Comparison of ENCODE assay signal across 8 cellular contexts in the genomic region with DNA sequence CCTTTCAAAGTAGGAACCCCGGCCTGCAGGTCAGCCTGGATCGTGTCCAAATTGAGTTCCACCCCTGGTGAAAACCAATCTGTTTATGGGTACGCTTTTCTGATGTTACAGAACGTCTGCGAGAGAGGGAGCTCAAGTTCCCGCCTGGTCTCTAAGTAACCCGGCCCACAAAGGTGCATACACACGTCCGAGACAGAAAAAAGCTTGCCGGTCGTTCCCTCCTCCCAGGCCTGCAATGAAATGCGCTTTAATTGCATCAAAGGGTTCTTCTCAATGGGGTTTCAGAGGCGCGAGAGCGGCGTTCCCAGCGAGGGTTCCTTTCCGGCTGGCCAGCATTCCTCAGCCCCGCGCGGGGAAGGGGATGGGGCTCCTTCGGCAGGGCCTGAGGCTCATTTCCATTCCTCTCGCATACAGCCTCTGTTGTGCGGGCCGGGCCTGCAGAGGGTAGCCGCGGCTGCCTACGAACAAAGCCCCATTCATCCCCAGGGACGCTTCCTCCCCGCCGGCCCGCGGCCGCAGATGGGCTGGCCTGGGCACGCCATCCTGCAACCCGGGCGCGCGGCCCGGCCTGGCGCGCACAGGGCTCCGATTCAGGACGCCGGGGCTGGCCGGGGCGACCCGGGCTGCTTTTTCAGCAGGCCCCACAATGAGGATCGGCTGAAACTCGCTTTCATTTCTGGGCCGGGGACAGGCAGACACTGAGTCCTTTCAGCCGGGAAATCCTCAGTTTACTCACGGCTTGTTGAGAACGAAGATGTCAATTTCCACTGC.
DNase-seq lines count a peak whose midpoint lies in the region; ATAC-seq, FAIRE-seq and TF ChIP-seq lines count a peak whose summit lies in the region.

No MANE protein-coding gene starts in this region.

- H3K79me2 ChIP-seq in GM12878 (ENCODE audit: control insufficient read depth, insufficient read depth, low read length) (no peaks in the 10 kb centered on the region), hepatocyte (no peaks in the 10 kb centered on the region)

- TF ChIP-seq POLR2A in GM12878 (IDR thresholded peaks at IDR 0.05; ENCODE audit: low read depth, low read length), result no peak; the same call in 1 of the 2 replicates

- intact Hi-C loops in Caco-2 (cut with micrococcal nuclease; ENCODE audit: unreplicated experiment) (loop anchor here (1.0 to 5.0 kb wide), 5 partner anchors 54 to 282 kb away; no protein-coding TSS in a partner anchor), GM12878 (cut with micrococcal nuclease; ENCODE audit: unreplicated experiment) (loop anchor here (1.0 to 5.0 kb wide), 4 partner anchors 12 to 280 kb away; partner anchors contain the start of gene SPRED1), posterior vena cava (cut with DNase I) (loop anchor here in 1 of 2 donors (5.0 to 10.0 kb wide), 2 partner anchors 55 to 182 kb away; partner anchors contain the start of gene SPRED1)

- H4K20me1 ChIP-seq in GM12878 (ENCODE audit: control insufficient read depth, insufficient read depth), result no peaks in the 10 kb centered on the region
- no peaks in the 10 kb centered on the region for H4K20me1 ChIP-seq in hepatocyte (ENCODE audit: insufficient read depth, poor library complexity, severe bottlenecking)

- H3K4me1 ChIP-seq in Caco-2 (peaks cover 33% of the 10 kb centered on the region; the same call in 1 of the 2 replicates), GM12878 (ENCODE audit: control insufficient read depth, insufficient read depth, low read length) (peaks cover 30% of the 10 kb centered on the region), hepatocyte (ENCODE audit: insufficient read depth) (peaks cover 42% of the 10 kb centered on the region)

- 2% methylated on average over 54 of the region's 54 CpGs for WGBS in GM12878 (ENCODE audit: insufficient coverage, insufficient replicate concordance, low lambda C conversion rate, missing lambda C conversion rate)
- WGBS in hepatocyte (ENCODE audit: low lambda C conversion rate, missing lambda C conversion rate), result 2% methylated on average over 51 of the region's 54 CpGs

- H2AFZ ChIP-seq in GM12878 (ENCODE audit: control insufficient read depth, low read depth, low read length), result peak overlapping the region; percentile 80
- H2AFZ ChIP-seq in hepatocyte, result peak overlapping the region; percentile 85

- CTCF ChIA-PET in Caco-2 (lab: Charles Lee), result interaction anchor here (1.1 kb wide), 2 partner anchors 91 to 180 kb away, joined by 3 to 15 read pairs; partner anchors contain the start of gene SPRED1
- CTCF ChIA-PET in GM12878 (lab: Yijun Ruan, JAX), result interaction anchor here (0.7 to 2.5 kb wide), 5 partner anchors 12 to 282 kb away, joined by 4 to 21 read pairs (median 7); partner anchors contain the start of gene SPRED1

- TF ChIP-seq EP300 in GM12878 (IDR thresholded peaks at IDR 0.05; ENCODE audit: borderline replicate concordance in 1 of 2, control insufficient read depth in 1 of 2, low read depth in 2 of 2, low read length in 2 of 2), result 0 out of 4 replicates have a peak, but pooled peaks of 1 of the 2 experiments have one; percentile 20

- FAIRE-seq in GM12878 (lab: Jason Lieb, UNC), result peak; percentile 74

- ATAC-seq in GM19043 (IDR thresholded peaks at IDR 0.05; ENCODE audit: low read depth, unreplicated experiment) (peak; percentile 53), HG03139 (IDR thresholded peaks at IDR 0.05; ENCODE audit: unreplicated experiment) (peak; percentile 64), GM12878 (peak; percentile 83)

- DNase-seq in Caco-2 (peak; percentile 81 to 83), NOMO-1 treated with DMSO at 0.1 percent for 48 hours (lab: John Stamatoyannopoulos, UW; ENCODE audit: unreplicated experiment) (peak; percentile 70), GM12878 (ENCODE audit: low read depth, low spot score) (no peak), hepatocyte (ENCODE audit: low spot score) (peak; percentile 83), posterior vena cava (ENCODE audit: low spot score) (peak; percentile 89), NK-92 (lab: John Stamatoyannopoulos, UW; ENCODE audit: unreplicated experiment) (no peak)

- H3K4me1 Mint-ChIP-seq in Caco-2 (ENCODE audit: low read depth, unreplicated experiment), result peaks cover 15% of the 10 kb centered on the region

- no peaks in the 10 kb centered on the region for H3K36me3 Mint-ChIP-seq in Caco-2 (ENCODE audit: insufficient read depth, unreplicated experiment)

- peak overlapping the region; percentile 81 for H3K4me3 Mint-ChIP-seq in Caco-2 (ENCODE audit: unreplicated experiment)

- TF ChIP-seq CTCF in Caco-2 (IDR thresholded peaks at IDR 0.05; ENCODE audit: insufficient read depth in 1 of 2, low read depth in 1 of 2, low read length in 1 of 2, severe bottlenecking in 1 of 2, unreplicated experiment in 1 of 2), result no peak
- peak; percentile 21 to 41 (median 29); a peak in 4 of 6 replicates for TF ChIP-seq CTCF in GM12878 (IDR thresholded peaks at IDR 0.05 in 2 of 3, conservative IDR thresholded peaks at IDR 0.05 in 1 of 3; ENCODE audit: control insufficient read depth in 2 of 3, extremely low read depth in 1 of 3, insufficient read depth in 1 of 3, low read depth in 3 of 3, low read length in 3 of 3)
- peak; percentile 27 for TF ChIP-seq CTCF in hepatocyte (IDR thresholded peaks at IDR 0.05; ENCODE audit: poor library complexity)

- peak overlapping the region; percentile 67 for H3K9ac ChIP-seq in GM12878 (ENCODE audit: control insufficient read depth, insufficient read depth, low read length)

- SMC1A ChIA-PET in GM12878 (lab: Charles Lee; ENCODE audit: uncharacterized antibody, unreplicated experiment), result interaction anchor here (0.8 to 3.0 kb wide), 14 partner anchors 9 to 627 kb away, joined by 3 to 24 read pairs (median 4); partner anchors contain the start of gene SPRED1

- POLR2A ChIA-PET in Caco-2 (lab: Charles Lee) (interaction anchor here (0.9 to 1.0 kb wide), 3 partner anchors 91 to 180 kb away, joined by 3 to 5 read pairs (median 3); no protein-coding TSS in a partner anchor), GM12878 (lab: Charles Lee) (interaction anchor here (0.7 to 1.1 kb wide), 3 partner anchors 13 to 180 kb away, joined by 3 to 6 read pairs (median 3); no protein-coding TSS in a partner anchor)

- no peaks in the 10 kb centered on the region for H3K36me3 ChIP-seq in Caco-2 (ENCODE audit: control insufficient read depth, insufficient read depth, low read length)
- H3K36me3 ChIP-seq in GM12878 (ENCODE audit: control insufficient read depth in 2 of 2, insufficient read depth in 2 of 2, low read length in 1 of 2), result no peaks in the 10 kb centered on the region
- no peaks in the 10 kb centered on the region for H3K36me3 ChIP-seq in hepatocyte (replicated peaks; ENCODE audit: insufficient read depth, low read depth)

- H3K9me2 ChIP-seq in hepatocyte (replicated peaks; ENCODE audit: insufficient read depth), result no peaks in the 10 kb centered on the region

- peak overlapping the region; percentile 51 for H3K4me3 ChIP-seq in Caco-2 (ENCODE audit: low read depth, low read length)
- H3K4me3 ChIP-seq in GM12878, result peak overlapping the region; percentile 59
- peak overlapping the region; percentile 25 for H3K4me3 ChIP-seq in hepatocyte

- in situ Hi-C loops in GM12878 (cut with MboI), result no loop called here

- no peaks in the 10 kb centered on the region for H3K9me3 Mint-ChIP-seq in Caco-2 (ENCODE audit: unreplicated experiment)

- RAD21 ChIA-PET in GM12878 (lab: Charles Lee; ENCODE audit: unreplicated experiment), result interaction anchor here (0.5 to 1.5 kb wide), 8 partner anchors 10 to 620 kb away, joined by 3 to 12 read pairs (median 3); no protein-coding TSS in a partner anchor

- peak; percentile 59 for TF ChIP-seq RAD21 in GM12878 (IDR thresholded peaks at IDR 0.05; ENCODE audit: insufficient read depth, low read depth, low read length)

- H3K27ac ChIP-seq in GM12878 (ENCODE audit: control insufficient read depth, insufficient read depth) (peak overlapping the region; percentile 3; the same call in 1 of the 2 replicates), hepatocyte (peak overlapping the region; percentile 96)

- H3K4me2 ChIP-seq in GM12878 (ENCODE audit: control insufficient read depth, insufficient read depth) (peak overlapping the region; percentile 76), hepatocyte (peak overlapping the region; percentile 74)

- H3K27me3 Mint-ChIP-seq in Caco-2 (ENCODE audit: insufficient read depth, unreplicated experiment), result no peaks in the 10 kb centered on the region

- BruUV-seq in Caco-2 (replicated peaks; lab: Mats Ljungman, UMichigan) (no TSS peak), GM12878 (replicated peaks; lab: Mats Ljungman, UMichigan) (no TSS peak)

- H3K9me3 ChIP-seq in Caco-2 (no peaks in the 10 kb centered on the region), GM12878 (replicated peaks; ENCODE audit: control insufficient read depth, insufficient read depth, low read length) (no peaks in the 10 kb centered on the region; the same call in 2 of the 3 replicates), hepatocyte (ENCODE audit: low read depth) (no peaks in the 10 kb centered on the region)

- no peaks in the 10 kb centered on the region for H3K27me3 ChIP-seq in Caco-2 (replicated peaks; ENCODE audit: control insufficient read depth, insufficient read depth, low read length)
- no peaks in the 10 kb centered on the region for H3K27me3 ChIP-seq in GM12878 (replicated peaks in 1 of 2; ENCODE audit: control insufficient read depth in 2 of 2, insufficient read depth in 2 of 2, low read length in 1 of 2)
- H3K27me3 ChIP-seq in hepatocyte, result no peaks in the 10 kb centered on the region

- H3K27ac Mint-ChIP-seq in Caco-2 (ENCODE audit: unreplicated experiment), result peak overlapping the region; percentile 93

TF ChIP-seq in GM12878, 131 proteins besides CTCF, POLR2A, EP300 and RAD21 (continues in another document):
- TF ChIP-seq PAX5 (IDR thresholded peaks at IDR 0.05; ENCODE audit: borderline replicate concordance, low read depth, low read length) (no peak), ZNF24 (IDR thresholded peaks at IDR 0.05) (0 out of 2 replicates have a peak, but pooled peaks have one; percentile 57)

Comparison
In these comparisons a context has a peak if more than half of its experiments do, and no peak if none do; other contexts are left out.
1. DNase-seq: peak in Caco-2 (2 of 2), NOMO-1 treated with DMSO at 0.1 percent for 48 hours (single experiment), hepatocyte (single experiment) and posterior vena cava (single experiment); none in GM12878 (single experiment) and NK-92 (single experiment).
2. CTCF ChIP-seq: peak in GM12878 (3 of 3) and hepatocyte (single experiment); none in Caco-2 (0 of 2).
3. Peak in every context shown above with its lines, with median percentiles within 50 percentile points of each other: H3K4me3 ChIP-seq and ATAC-seq.